In the genomic region with DNA sequence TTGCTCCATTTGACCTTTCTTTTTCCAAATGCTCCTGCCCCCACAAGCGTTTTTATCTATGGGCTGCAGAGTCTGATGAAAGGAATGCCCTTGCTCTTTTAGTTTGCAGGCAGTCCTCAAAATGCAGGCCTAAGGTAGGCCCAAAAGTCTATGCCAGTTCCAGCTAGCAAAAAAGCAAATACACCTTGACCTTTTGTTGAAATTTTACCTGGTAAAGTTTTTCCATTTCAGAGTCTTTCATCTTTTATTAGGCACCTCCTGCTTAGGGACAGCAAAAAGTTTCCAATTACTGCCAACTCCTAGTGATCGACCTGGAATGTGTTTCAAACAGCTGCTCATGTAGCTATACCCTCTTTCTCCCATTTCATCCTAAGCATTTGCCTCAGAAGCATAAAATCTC, we compare ENCODE assay signal across 21 cellular contexts. TPM values are rescaled to one million over a fixed set of nuclear protein-coding genes. Genes with fewer than 3 reads are reported as not detected.
DNase-seq lines count a peak whose midpoint lies in the region; ATAC-seq and TF ChIP-seq lines count a peak whose summit lies in the region.
"Had no signal": no experiment of that assay in that cellular context is flagged by ENCODE, and none has a peak within 500 bp of the region (broad histone marks: within the 10 kb centered on the region; RNA-seq: fewer than 3 reads in every experiment).

No MANE protein-coding gene starts in this region.

- peaks cover 20% of the 10 kb centered on the region for H3K4me1 ChIP-seq in vagina

- no peak for TF ChIP-seq CTCF in CD4-positive, alpha-beta T cell (IDR thresholded peaks at IDR 0.05)
- TF ChIP-seq CTCF in vagina (IDR thresholded peaks at IDR 0.05), result no peak

- H3K27ac Mint-ChIP-seq in CD4-positive, alpha-beta T cell, result peak overlapping the region; percentile 39
- H3K27ac Mint-ChIP-seq in T-helper 17 cell, result peak overlapping the region; percentile 68
- peak overlapping the region in 6 of 10 donors; percentile 7 to 75 (median 52) for H3K27ac Mint-ChIP-seq in naive thymus-derived CD8-positive, alpha-beta T cell
- H3K27ac Mint-ChIP-seq: activated CD4-positive, alpha-beta T cell treated with anti-CD3 and anti-CD28 coated beads, Interleukin-2, amount 10 ng/mL, durations not matched to agents 7 days and 5 days; activated naive CD4-positive, alpha-beta T cell treated with anti-CD3 and anti-CD28 coated beads, Interleukin-2, amount 10 ng/mL, durations not matched to agents 7 days and 5 days had no signal

- no peak for TF ChIP-seq POLR2A in vagina (IDR thresholded peaks at IDR 0.05)

- no peaks in the 10 kb centered on the region for H3K9me3 ChIP-seq in CD4-positive, alpha-beta T cell (ENCODE audit: control insufficient read depth, low read length)
- no peaks in the 10 kb centered on the region for H3K9me3 ChIP-seq in T-helper 17 cell (ENCODE audit: control insufficient read depth, low read length, poor library complexity, severe bottlenecking)
- H3K9me3 ChIP-seq in vagina, result no peaks in the 10 kb centered on the region
- H3K9me3 ChIP-seq: body of pancreas, ovary, transverse colon had no signal

- peaks cover 25% of the 10 kb centered on the region for H3K4me1 Mint-ChIP-seq in CD4-positive, alpha-beta T cell (ENCODE audit: low read depth)
- H3K4me1 Mint-ChIP-seq in T-helper 17 cell, result peaks cover 18% of the 10 kb centered on the region
- H3K4me1 Mint-ChIP-seq in naive thymus-derived CD8-positive, alpha-beta T cell, result peaks cover 10 to 23% (median 19%) of the 10 kb centered on the region in 4 donors

- no peak overlapping the region for H3K27ac ChIP-seq in CD4-positive, alpha-beta T cell (ENCODE audit: low read depth, low read length)
- H3K27ac ChIP-seq in vagina, result no peak overlapping the region
- H3K27ac ChIP-seq: ovary, transverse colon had no signal

- intact Hi-C loops in CD4-positive, alpha-beta T cell (cut with DNase I, micrococcal nuclease), result no loop called here
- intact Hi-C loops in vagina (cut with DNase I), result no loop called here

- peak overlapping the region; percentile 20 for H3K4me3 Mint-ChIP-seq in CD4-positive, alpha-beta T cell
- no peak overlapping the region for H3K4me3 Mint-ChIP-seq in T-helper 17 cell
- no peak overlapping the region for H3K4me3 Mint-ChIP-seq in naive thymus-derived CD8-positive, alpha-beta T cell
- H3K4me3 Mint-ChIP-seq: activated CD4-positive, alpha-beta T cell treated with anti-CD3 and anti-CD28 coated beads, Interleukin-2, amount 10 ng/mL, durations not matched to agents 7 days and 5 days; activated naive CD4-positive, alpha-beta T cell treated with anti-CD3 and anti-CD28 coated beads, Interleukin-2, amount 10 ng/mL, durations not matched to agents 7 days and 5 days; endodermal cell; T-cell had no signal

- H3K9me3 Mint-ChIP-seq in CD4-positive, alpha-beta T cell, result no peaks in the 10 kb centered on the region
- no peaks in the 10 kb centered on the region for H3K9me3 Mint-ChIP-seq in naive thymus-derived CD8-positive, alpha-beta T cell
- H3K9me3 Mint-ChIP-seq: activated CD4-positive, alpha-beta T cell treated with anti-CD3 and anti-CD28 coated beads, Interleukin-2, amount 10 ng/mL, durations not matched to agents 7 days and 5 days; activated naive CD4-positive, alpha-beta T cell treated with anti-CD3 and anti-CD28 coated beads, Interleukin-2, amount 10 ng/mL, durations not matched to agents 7 days and 5 days; endodermal cell; T-cell had no signal

- H3K36me3 ChIP-seq in vagina, result peaks cover 0 to 27% of the 10 kb centered on the region in 2 donors
- H3K36me3 ChIP-seq: ovary, transverse colon had no signal

- POLR2A ChIA-PET in CD4-positive, alpha-beta T cell (lab: Charles Lee), result interaction anchor here (1.2 kb wide), 2 partner anchors 41 to 92 kb away, joined by 3 to 5 read pairs; no protein-coding TSS in a partner anchor
- POLR2A ChIA-PET in naive thymus-derived CD8-positive, alpha-beta T cell (lab: Charles Lee), result no interaction called here

- no peak overlapping the region for H3K4me3 ChIP-seq in vagina
- H3K4me3 ChIP-seq: body of pancreas, ovary, transverse colon had no signal

- no peak for DNase-seq in CD4-positive, alpha-beta T cell
- DNase-seq in T-helper 17 cell (no peak), vagina (ENCODE audit: extremely low spot score in 2 of 2) (no peak), NCI-H1930 (lab: John Stamatoyannopoulos, UW) (no peak)
- no peak for DNase-seq in naive thymus-derived CD8-positive, alpha-beta T cell
- DNase-seq: activated CD4-positive, alpha-beta T cell treated with anti-CD3 and anti-CD28 coated beads, Interleukin-2, amount 10 ng/mL, durations not matched to agents 7 days and 5 days; activated naive CD4-positive, alpha-beta T cell treated with anti-CD3 and anti-CD28 coated beads, Interleukin-2, amount 10 ng/mL, durations not matched to agents 7 days and 5 days; body of pancreas; COR-L47; endodermal cell; IMR-90; MM.1S; NCI-H146; NCI-H2227 treated with DMSO at 0.1 percent for 48 hours; ovary; SHP77 treated with DMSO at 0.1 percent for 48 hours; stimulated activated CD4-positive, alpha-beta T cell treated with anti-CD3 and anti-CD28 coated beads, Interleukin-1b, Interleukin-23, amount 100 ng/mL, for 48 hours; stimulated activated naive CD8-positive, alpha-beta T cell treated with anti-CD3 and anti-CD28 coated beads, Interleukin-15, Interleukin-2, amounts not matched to agents 100 U/mL and 50 U/mL, for 24 hours; T-cell; transverse colon had no signal

- no peaks in the 10 kb centered on the region for H3K27me3 ChIP-seq in CD4-positive, alpha-beta T cell (ENCODE audit: control insufficient read depth, insufficient read depth, low read length)
- H3K27me3 ChIP-seq in vagina, result no peaks in the 10 kb centered on the region
- H3K27me3 ChIP-seq: body of pancreas, ovary, transverse colon had no signal

- no peak for ATAC-seq in CD4-positive, alpha-beta T cell (ENCODE audit: poor library complexity)
- ATAC-seq in T-helper 17 cell, result no peak
- ATAC-seq in naive thymus-derived CD8-positive, alpha-beta T cell, result no peak
- ATAC-seq in GM18517 (IDR thresholded peaks at IDR 0.05; ENCODE audit: unreplicated experiment), result no peak
- ATAC-seq: body of pancreas; stimulated activated naive CD8-positive, alpha-beta T cell treated with anti-CD3 and anti-CD28 coated beads, Interleukin-15, Interleukin-2, amounts not matched to agents 100 U/mL and 50 U/mL, for 24 hours; T-cell had no signal

- peaks cover 59% of the 10 kb centered on the region for H3K36me3 Mint-ChIP-seq in CD4-positive, alpha-beta T cell (ENCODE audit: low read depth)
- H3K36me3 Mint-ChIP-seq in T-helper 17 cell (ENCODE audit: low read depth), result peaks cover 4% of the 10 kb centered on the region
- H3K36me3 Mint-ChIP-seq in naive thymus-derived CD8-positive, alpha-beta T cell, result peaks cover 0 to 44% (median 3%) of the 10 kb centered on the region in 3 donors

- no peaks in the 10 kb centered on the region for H3K27me3 Mint-ChIP-seq in CD4-positive, alpha-beta T cell
- H3K27me3 Mint-ChIP-seq in T-helper 17 cell, result no peaks in the 10 kb centered on the region
- H3K27me3 Mint-ChIP-seq in naive thymus-derived CD8-positive, alpha-beta T cell, result no peaks in the 10 kb centered on the region
- H3K27me3 Mint-ChIP-seq: activated CD4-positive, alpha-beta T cell treated with anti-CD3 and anti-CD28 coated beads, Interleukin-2, amount 10 ng/mL, durations not matched to agents 7 days and 5 days; T-cell had no signal

- CTCF ChIA-PET in CD4-positive, alpha-beta T cell (lab: Charles Lee), result no interaction called here

RNA-seq across cellular contexts. Expression of a gene that starts 2.7 kb away (rescaled TPM):
- under 1 TPM; 0.30 to 0.31 TPM for total RNA-seq in CD4-positive, alpha-beta T cell
- 1 to 10 TPM in 1 of 2 donors, under 1 TPM in 1; 0.47 to 1.0 TPM for total RNA-seq in T-helper 17 cell
- total RNA-seq in naive thymus-derived CD8-positive, alpha-beta T cell, result 1 to 10 TPM; 4.7 to 6.8 TPM
- polyA plus RNA-seq in naive thymus-derived CD8-positive, alpha-beta T cell, result 1 to 10 TPM in 1 of 3 donors, under 1 TPM in 2; 0.64 to 2.1 (median 0.77) TPM
- total RNA-seq in vagina, result 4.2 TPM

RNA-seq across cellular contexts. Expression of a gene that starts 4.4 kb away (rescaled TPM):
- total RNA-seq in CD4-positive, alpha-beta T cell, result 100 to 1,000 TPM; 119 to 132 TPM
- total RNA-seq in T-helper 17 cell (100 to 1,000 TPM; 107 to 112 TPM), vagina (189 TPM)
- 100 to 1,000 TPM; 101 to 114 TPM for total RNA-seq in naive thymus-derived CD8-positive, alpha-beta T cell
- polyA plus RNA-seq in naive thymus-derived CD8-positive, alpha-beta T cell, result 100 to 1,000 TPM; 594 to 702 (median 638) TPM

RNA-seq across cellular contexts. Expression of a gene that starts 4.5 kb away (rescaled TPM):
- 1 to 10 TPM in 1 of 2 experiments, under 1 TPM in 1; 0.91 to 1.6 TPM for total RNA-seq in CD4-positive, alpha-beta T cell
- under 1 TPM; 0.70 to 0.94 TPM for total RNA-seq in T-helper 17 cell
- total RNA-seq in naive thymus-derived CD8-positive, alpha-beta T cell, result 1 to 10 TPM; 1.2 to 1.7 TPM
- polyA plus RNA-seq in naive thymus-derived CD8-positive, alpha-beta T cell, result under 1 TPM in 2 of 3 donors, not detected in 1; 0.30 to 0.45 TPM
- total RNA-seq in vagina, result not detected

RNA-seq across cellular contexts. Expression of a gene that starts 40.4 kb away (rescaled TPM):
- under 1 TPM in 1 of 2 experiments, not detected in 1; 0.59 TPM for total RNA-seq in CD4-positive, alpha-beta T cell
- under 1 TPM in 1 of 2 donors, not detected in 1; 0.20 TPM for total RNA-seq in T-helper 17 cell
- not detected for total RNA-seq in naive thymus-derived CD8-positive, alpha-beta T cell
- not detected for polyA plus RNA-seq in naive thymus-derived CD8-positive, alpha-beta T cell
- 17.7 TPM for total RNA-seq in vagina

RNA-seq across cellular contexts. Expression of a gene that starts 57.7 kb away (rescaled TPM):
- total RNA-seq in CD4-positive, alpha-beta T cell, result not detected
- total RNA-seq in T-helper 17 cell (not detected), vagina (not detected)
- total RNA-seq in naive thymus-derived CD8-positive, alpha-beta T cell, result not detected
- polyA plus RNA-seq in naive thymus-derived CD8-positive, alpha-beta T cell, result not detected
- total RNA-seq: activated CD4-positive, alpha-beta T cell treated with anti-CD3 and anti-CD28 coated beads, Interleukin-2, amount 10 ng/mL, durations not matched to agents 7 days and 5 days; IMR-90; T-cell had no signal
